11 cellular contexts compared by ENCODE assay signal in the genomic region with DNA sequence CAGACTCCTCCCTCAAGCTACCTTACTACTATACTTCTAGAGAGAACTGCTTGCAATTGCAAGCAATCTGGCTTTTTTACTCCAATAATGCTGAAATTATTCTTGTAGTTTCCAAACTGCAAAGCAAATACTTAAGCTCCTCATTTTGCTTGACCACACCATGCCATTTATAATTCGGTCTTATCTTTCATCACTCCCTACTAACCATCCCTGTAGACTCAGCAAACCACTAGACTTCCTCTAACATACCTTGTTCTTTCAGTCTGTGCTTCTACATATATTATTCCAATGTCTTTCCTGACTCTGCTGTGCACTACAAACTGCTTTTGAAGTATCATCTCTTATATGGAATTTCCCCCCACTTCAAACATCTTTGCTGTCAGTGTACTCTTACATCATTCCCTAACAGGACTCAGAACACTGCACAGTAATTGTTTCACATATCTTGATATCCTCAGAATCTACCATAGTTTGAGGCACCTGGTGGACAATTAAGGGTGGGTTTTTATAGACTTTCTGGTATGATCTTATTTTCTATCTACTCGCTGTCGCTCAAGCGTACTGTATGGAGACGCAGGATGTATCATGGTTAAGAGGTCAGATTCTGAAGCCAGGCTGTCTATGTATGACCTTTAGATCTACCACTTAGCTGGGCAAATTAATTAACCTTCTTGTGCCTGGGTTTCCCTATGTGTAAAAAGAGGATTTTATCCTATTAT. TPM values are rescaled to one million over a fixed set of nuclear protein-coding genes. Genes with fewer than 3 reads are reported as not detected.
A peak's percentile ranks its signal among the peaks of the same experiment; 100 is the strongest.
DNase-seq lines count a peak whose midpoint lies in the region; ATAC-seq and TF ChIP-seq lines count a peak whose summit lies in the region.
"Had no signal": no experiment of that assay in that cellular context is flagged by ENCODE, and none has a peak within 500 bp of the region (broad histone marks: within the 10 kb centered on the region; RNA-seq: fewer than 3 reads in every experiment).

No MANE protein-coding gene starts in this region.

- no peaks in the 10 kb centered on the region for H3K27me3 ChIP-seq in BE2C
- H3K27me3 ChIP-seq in naive thymus-derived CD4-positive, alpha-beta T cell (ENCODE audit: control insufficient read depth in 2 of 2, insufficient read depth in 2 of 2, low read length in 2 of 2) = no peaks in the 10 kb centered on the region

- no peaks in the 10 kb centered on the region for H3K4me1 ChIP-seq in BE2C
- peaks cover 12 to 20% of the 10 kb centered on the region in 2 donors for H3K4me1 ChIP-seq in naive thymus-derived CD4-positive, alpha-beta T cell (ENCODE audit: control insufficient read depth in 2 of 2, insufficient read depth in 2 of 2, low read length in 2 of 2)

- H3K36me3 ChIP-seq in BE2C = peaks cover 7% of the 10 kb centered on the region; the same call in 1 of the 2 replicates
- H3K36me3 ChIP-seq in naive thymus-derived CD4-positive, alpha-beta T cell (ENCODE audit: control insufficient read depth in 2 of 3, insufficient read depth in 3 of 3, low read length in 3 of 3) = peaks cover 0 to 8% (median 0%) of the 10 kb centered on the region in 3 experiments

- no peaks in the 10 kb centered on the region; the same call in 1 of the 2 replicates for H3K9me3 ChIP-seq in BE2C
- no peaks in the 10 kb centered on the region for H3K9me3 ChIP-seq in naive thymus-derived CD4-positive, alpha-beta T cell (ENCODE audit: control insufficient read depth in 2 of 3, low read length in 3 of 3)

- no peak for DNase-seq in BE2C
- peak; percentile 49 for DNase-seq in KBM-7
- DNase-seq in central memory CD4-positive, alpha-beta T cell = peak; percentile 15
- peak in 3 of 9 donors; percentile 32 to 54 (median 32) for DNase-seq in naive thymus-derived CD4-positive, alpha-beta T cell
- no peak for DNase-seq in NCI-H2029 (lab: John Stamatoyannopoulos, UW)
- DNase-seq: nucleus accumbens, RPMI8226 had no signal

- CTCF ChIA-PET in naive thymus-derived CD4-positive, alpha-beta T cell (lab: Charles Lee) = interaction anchor here (0.5 to 2.2 kb wide), 8 partner anchors 9 to 208 kb away, joined by 3 to 6 read pairs (median 4); no protein-coding TSS in a partner anchor

- intact Hi-C loops in naive thymus-derived CD4-positive, alpha-beta T cell (cut with micrococcal nuclease) = loop anchor here (1.0 to 5.0 kb wide), 4 partner anchors 9 to 825 kb away; a partner anchor contains a TSS

- H3K27me3 Mint-ChIP-seq in naive thymus-derived CD4-positive, alpha-beta T cell = no peaks in the 10 kb centered on the region
- H3K27me3 Mint-ChIP-seq: central memory CD8-positive, alpha-beta T cell had no signal

- in situ Hi-C loops in KBM-7 (cut with MboI; ENCODE audit: low pct_unique_long_range_greater_than_20kb, low sequenced_read_pairs) = no loop called here

- peak overlapping the region; percentile 2 to 100 (median 97) for H3K27ac Mint-ChIP-seq in naive thymus-derived CD4-positive, alpha-beta T cell

- peak overlapping the region; percentile 92 for H3K4me3 ChIP-seq in BE2C (ENCODE audit: low read depth, low read length)
- peak overlapping the region; percentile 94 for H3K4me3 ChIP-seq in naive thymus-derived CD4-positive, alpha-beta T cell (ENCODE audit: low read length)

- peaks cover 15 to 34% (median 27%) of the 10 kb centered on the region in 5 donors for H3K36me3 Mint-ChIP-seq in naive thymus-derived CD4-positive, alpha-beta T cell

- TF ChIP-seq CTCF in BE2C (IDR thresholded peaks at IDR 0.05; ENCODE audit: low read depth, low read length) = 0 out of 2 replicates have a peak, but pooled peaks have one; percentile 2

- ATAC-seq in naive thymus-derived CD4-positive, alpha-beta T cell = no peak
- ATAC-seq in GM18867 (IDR thresholded peaks at IDR 0.05; ENCODE audit: unreplicated experiment) = no peak
- no peak for ATAC-seq in GM19324 (IDR thresholded peaks at IDR 0.05; ENCODE audit: low FRiP score, unreplicated experiment)
- no peak for ATAC-seq in HG03135 (IDR thresholded peaks at IDR 0.05; ENCODE audit: unreplicated experiment)

- POLR2A ChIA-PET in naive thymus-derived CD4-positive, alpha-beta T cell (lab: Charles Lee) = interaction anchor here (0.6 to 9.0 kb wide), 21 partner anchors 9 to 209 kb away, joined by 3 to 97 read pairs (median 9); no protein-coding TSS in a partner anchor

- peak overlapping the region; percentile 79 to 99 (median 96) for H3K4me3 Mint-ChIP-seq in naive thymus-derived CD4-positive, alpha-beta T cell

- peaks cover 0 to 5% (median 0%) of the 10 kb centered on the region in 11 donors for H3K9me3 Mint-ChIP-seq in naive thymus-derived CD4-positive, alpha-beta T cell

- peak overlapping the region; percentile 99 for H3K27ac ChIP-seq in naive thymus-derived CD4-positive, alpha-beta T cell (ENCODE audit: low read depth, low read length)

- peaks cover 37 to 72% (median 62%) of the 10 kb centered on the region in 7 donors for H3K4me1 Mint-ChIP-seq in naive thymus-derived CD4-positive, alpha-beta T cell

RNA-seq across cellular contexts. Expression of a gene that starts 2.8 kb away (rescaled TPM):
- polyA plus RNA-seq in BE2C (2012; ENCODE audit: insufficient read depth, insufficient read length, low read depth) = 24.4 TPM
- total RNA-seq in naive thymus-derived CD4-positive, alpha-beta T cell = 100 to 1,000 TPM; 101 to 372 (median 346) TPM
- polyA plus RNA-seq in naive thymus-derived CD4-positive, alpha-beta T cell = 100 to 1,000 TPM; 130 to 148 TPM

Comparison
In these comparisons a context has a peak if more than half of its experiments do, and no peak if none do; other contexts are left out.
1. DNase-seq: peak in KBM-7 (single experiment) and central memory CD4-positive, alpha-beta T cell (single experiment); none in BE2C (single experiment) and NCI-H2029 (single experiment).